23 cellular contexts compared by ENCODE assay signal in genomic region chr1:26259005-26259404, GRCh38. TPM values are rescaled to one million over a fixed set of nuclear protein-coding genes. Genes with fewer than 3 reads are reported as not detected.
A peak's percentile ranks its signal among the peaks of the same experiment; 100 is the strongest.
DNase-seq lines count a peak whose midpoint lies in the region; ATAC-seq and TF ChIP-seq lines count a peak whose summit lies in the region.
"Had no signal": no experiment of that assay in that cellular context is flagged by ENCODE, and none has a peak within 500 bp of the region (broad histone marks: within the 10 kb centered on the region; RNA-seq: fewer than 3 reads in every experiment).

No MANE protein-coding gene starts in this region.

- ATAC-seq in naive thymus-derived CD4-positive, alpha-beta T cell: peak; percentile 50
- peak; percentile 55 to 72 for ATAC-seq in stimulated activated naive B cell treated with anti-CD40 and anti-IgM and Interleukin-4, amounts not matched to agents 10 μg/mL and 1 μg/mL and 100 μg/mL, for 72 hours (replicated peaks)
- no peak for ATAC-seq in activated CD4-positive, CD25-positive, alpha-beta regulatory T cell treated with anti-CD3 and anti-CD28 coated beads, Interleukin-2, amount 50 U/mL, for 24 hours
- ATAC-seq in HG03095 (IDR thresholded peaks at IDR 0.05; ENCODE audit: unreplicated experiment): no peak
- ATAC-seq: A549, GM12878 had no signal

- no peak overlapping the region for H3K4me3 Mint-ChIP-seq in naive thymus-derived CD4-positive, alpha-beta T cell
- H3K4me3 Mint-ChIP-seq in stimulated activated naive B cell treated with anti-CD40 and anti-IgM and Interleukin-4, amounts not matched to agents 10 μg/mL and 1 μg/mL and 100 μg/mL, for 72 hours: no peak overlapping the region
- H3K4me3 Mint-ChIP-seq: CD4-positive, alpha-beta memory T cell had no signal

- H3K27me3 ChIP-seq in left ventricle myocardium inferior (ENCODE audit: low read depth) (no peaks in the 10 kb centered on the region), right atrium auricular region (no peaks in the 10 kb centered on the region), MM.1S (replicated peaks; ENCODE audit: insufficient read depth, low read length) (no peaks in the 10 kb centered on the region)
- no peaks in the 10 kb centered on the region for H3K27me3 ChIP-seq in naive thymus-derived CD4-positive, alpha-beta T cell (ENCODE audit: control insufficient read depth in 2 of 2, insufficient read depth in 2 of 2, low read length in 2 of 2)
- H3K27me3 ChIP-seq: BE2C, SJSA1 had no signal

- CTCF ChIA-PET in naive thymus-derived CD4-positive, alpha-beta T cell (lab: Charles Lee): no interaction called here

- no peak overlapping the region for H2AFZ ChIP-seq in MM.1S (ENCODE audit: low read length)

- H4K20me1 ChIP-seq in MM.1S (ENCODE audit: insufficient read depth, low read length): no peaks in the 10 kb centered on the region

- peaks cover 27% of the 10 kb centered on the region for H3K79me2 ChIP-seq in MM.1S (ENCODE audit: low read length)

- no peak overlapping the region for H3K4me3 ChIP-seq in left ventricle myocardium inferior
- H3K4me3 ChIP-seq in right atrium auricular region: no peak overlapping the region
- H3K4me3 ChIP-seq in NB4 (ENCODE audit: low read depth, low read length): no peak overlapping the region
- no peak overlapping the region for H3K4me3 ChIP-seq in naive thymus-derived CD4-positive, alpha-beta T cell (ENCODE audit: low read length)
- H3K4me3 ChIP-seq in MM.1S (ENCODE audit: low read length): no peak overlapping the region
- H3K4me3 ChIP-seq: A549, GM12878, SJSA1 had no signal

- no peaks in the 10 kb centered on the region for H3K9me2 ChIP-seq in MM.1S (replicated peaks; ENCODE audit: insufficient read depth, low read length)

- intact Hi-C loops in left ventricle myocardium inferior (cut with micrococcal nuclease): no loop called here
- intact Hi-C loops in naive thymus-derived CD4-positive, alpha-beta T cell (cut with micrococcal nuclease): no loop called here

- H3K4me1 ChIP-seq in left ventricle myocardium inferior (peaks cover 40% of the 10 kb centered on the region), right atrium auricular region (peaks cover 0 to 19% of the 10 kb centered on the region in 2 donors), MM.1S (ENCODE audit: low read length) (peaks cover 6% of the 10 kb centered on the region)
- H3K4me1 ChIP-seq in naive thymus-derived CD4-positive, alpha-beta T cell (ENCODE audit: control insufficient read depth in 2 of 2, insufficient read depth in 2 of 2, low read length in 2 of 2): no peaks in the 10 kb centered on the region
- H3K4me1 ChIP-seq: A549, BE2C, Caco-2, SJSA1 had no signal

- H3K27ac ChIP-seq in left ventricle myocardium inferior (replicated peaks) (peak overlapping the region; percentile 89), right atrium auricular region (peak overlapping the region in 1 of 2 donors; percentile 88), MM.1S (ENCODE audit: low read length) (no peak overlapping the region)
- H3K27ac ChIP-seq in naive thymus-derived CD4-positive, alpha-beta T cell (ENCODE audit: low read depth, low read length): no peak overlapping the region
- H3K27ac ChIP-seq: A549, SJSA1 had no signal

- H3F3A ChIP-seq in MM.1S (ENCODE audit: insufficient read depth, low read length): 0 out of 2 replicates have a peak, but pooled peaks cover 1% of the 10 kb centered on the region

- H3K27ac Mint-ChIP-seq in naive thymus-derived CD4-positive, alpha-beta T cell: peak overlapping the region in 1 of 9 donors; percentile 5
- H3K27ac Mint-ChIP-seq in stimulated activated naive B cell treated with anti-CD40 and anti-IgM and Interleukin-4, amounts not matched to agents 10 μg/mL and 1 μg/mL and 100 μg/mL, for 72 hours: peak overlapping the region; percentile 33
- H3K27ac Mint-ChIP-seq: IgD-negative memory B cell had no signal

- H3K9me3 ChIP-seq in left ventricle myocardium inferior (replicated peaks): no peaks in the 10 kb centered on the region
- H3K9me3 ChIP-seq in right atrium auricular region: no peaks in the 10 kb centered on the region
- no peaks in the 10 kb centered on the region for H3K9me3 ChIP-seq in naive thymus-derived CD4-positive, alpha-beta T cell (ENCODE audit: control insufficient read depth in 2 of 3, low read length in 3 of 3)
- H3K9me3 ChIP-seq in MM.1S (replicated peaks; ENCODE audit: insufficient read depth, low read length): no peaks in the 10 kb centered on the region
- H3K9me3 ChIP-seq: A549, BE2C, Caco-2, SJSA1 had no signal

- no peaks in the 10 kb centered on the region for H3K27me3 Mint-ChIP-seq in naive thymus-derived CD4-positive, alpha-beta T cell
- H3K27me3 Mint-ChIP-seq in stimulated activated naive B cell treated with anti-CD40 and anti-IgM and Interleukin-4, amounts not matched to agents 10 μg/mL and 1 μg/mL and 100 μg/mL, for 72 hours: no peaks in the 10 kb centered on the region
- H3K27me3 Mint-ChIP-seq: CD4-positive, alpha-beta memory T cell; IgD-negative memory B cell had no signal

- no peak for TF ChIP-seq CTCF in left ventricle myocardium inferior (IDR thresholded peaks at IDR 0.05; ENCODE audit: borderline replicate concordance)
- no peak for TF ChIP-seq CTCF in right atrium auricular region (IDR thresholded peaks at IDR 0.05)
- TF ChIP-seq CTCF in NB4 (IDR thresholded peaks at IDR 0.05; ENCODE audit: low read depth, low read length): no peak
- no peak for TF ChIP-seq CTCF in MM.1S (IDR thresholded peaks at IDR 0.05; ENCODE audit: low read length)

- peaks cover 19 to 63% (median 39%) of the 10 kb centered on the region in 5 donors for H3K36me3 Mint-ChIP-seq in naive thymus-derived CD4-positive, alpha-beta T cell
- peaks cover 43 to 76% of the 10 kb centered on the region in 2 donors for H3K36me3 Mint-ChIP-seq in stimulated activated naive B cell treated with anti-CD40 and anti-IgM and Interleukin-4, amounts not matched to agents 10 μg/mL and 1 μg/mL and 100 μg/mL, for 72 hours

- DNase-seq in left ventricle myocardium inferior (no peak), right atrium auricular region (ENCODE audit: low spot score) (no peak), NB4 (ENCODE audit: low read depth) (peak; percentile 7), MM.1S (no peak)
- DNase-seq in naive thymus-derived CD4-positive, alpha-beta T cell: no peak
- DNase-seq in stimulated activated naive B cell treated with anti-CD40 and anti-IgM and Interleukin-4, amounts not matched to agents 10 μg/mL and 1 μg/mL and 100 μg/mL, for 72 hours: no peak
- DNase-seq: BE2C; Caco-2; CD4-positive, alpha-beta memory T cell; DND-41; H7; NCI-H1092 treated with DMSO at 0.1 percent for 48 hours; NCI-H1436 treated with DMSO at 0.1 percent for 48 hours; NCI-H1930; NCI-H69; OCI-M1 had no signal

- H3K4me1 Mint-ChIP-seq in naive thymus-derived CD4-positive, alpha-beta T cell: peaks cover 0 to 5% (median 0%) of the 10 kb centered on the region in 7 donors
- peaks cover 20 to 23% of the 10 kb centered on the region in 2 donors for H3K4me1 Mint-ChIP-seq in stimulated activated naive B cell treated with anti-CD40 and anti-IgM and Interleukin-4, amounts not matched to agents 10 μg/mL and 1 μg/mL and 100 μg/mL, for 72 hours

- no peak overlapping the region for H3K9ac ChIP-seq in MM.1S (ENCODE audit: low read length)

- no peaks in the 10 kb centered on the region for H3K9me3 Mint-ChIP-seq in naive thymus-derived CD4-positive, alpha-beta T cell
- no peaks in the 10 kb centered on the region for H3K9me3 Mint-ChIP-seq in stimulated activated naive B cell treated with anti-CD40 and anti-IgM and Interleukin-4, amounts not matched to agents 10 μg/mL and 1 μg/mL and 100 μg/mL, for 72 hours
- H3K9me3 Mint-ChIP-seq: IgD-negative memory B cell had no signal

- no peak for TF ChIP-seq POLR2A in NB4 (IDR thresholded peaks at IDR 0.05; ENCODE audit: extremely low read depth, insufficient read length)

- no peak overlapping the region for H3K4me2 ChIP-seq in MM.1S (ENCODE audit: low read depth, low read length)
- H3K4me2 ChIP-seq: A549 had no signal

- H3K36me3 ChIP-seq in left ventricle myocardium inferior: peaks cover 83% of the 10 kb centered on the region
- peaks cover 48% of the 10 kb centered on the region for H3K36me3 ChIP-seq in right atrium auricular region
- peaks cover 3 to 75% (median 14%) of the 10 kb centered on the region in 3 experiments for H3K36me3 ChIP-seq in naive thymus-derived CD4-positive, alpha-beta T cell (ENCODE audit: control insufficient read depth in 2 of 3, insufficient read depth in 3 of 3, low read length in 3 of 3)
- H3K36me3 ChIP-seq in MM.1S (replicated peaks; ENCODE audit: insufficient read depth, low read length): peaks cover 18% of the 10 kb centered on the region

- POLR2A ChIA-PET in naive thymus-derived CD4-positive, alpha-beta T cell (lab: Charles Lee): interaction anchor here (0.6 kb wide), 1 partner anchor 10 kb away, joined by 4 read pairs; no protein-coding TSS in a partner anchor

RNA-seq across cellular contexts. Expression of gene SH3BGRL3, which starts 20.9 kb away (rescaled TPM):
- total RNA-seq in left ventricle myocardium inferior (32.1 TPM), right atrium auricular region (10 to 100 TPM; 24.8 to 66.0 TPM)
- 100 to 1,000 TPM; 156 to 636 (median 224) TPM for total RNA-seq in naive thymus-derived CD4-positive, alpha-beta T cell
- 100 to 1,000 TPM; 569 to 630 TPM for polyA plus RNA-seq in naive thymus-derived CD4-positive, alpha-beta T cell

RNA-seq across cellular contexts. Expression of gene CEP85, which starts 25.0 kb away (rescaled TPM):
- total RNA-seq in left ventricle myocardium inferior (71.2 TPM), right atrium auricular region (100 to 1,000 TPM in 1 of 2 donors, 10 to 100 TPM in 1; 31.2 to 104 TPM)
- total RNA-seq in naive thymus-derived CD4-positive, alpha-beta T cell: 10 to 100 TPM; 12.1 to 34.8 (median 20.7) TPM
- polyA plus RNA-seq in naive thymus-derived CD4-positive, alpha-beta T cell: 10 to 100 TPM in 1 of 2 donors, 1 to 10 TPM in 1; 5.4 to 12.1 TPM

RNA-seq across cellular contexts. Expression of gene UBXN11, which starts 47.4 kb away (rescaled TPM):
- total RNA-seq in left ventricle myocardium inferior (11.6 TPM), right atrium auricular region (1 to 10 TPM; 4.5 to 7.4 TPM)
- total RNA-seq in naive thymus-derived CD4-positive, alpha-beta T cell: 100 to 1,000 TPM in 3 of 5 experiments, 10 to 100 TPM in 2; 35.7 to 131 (median 124) TPM
- polyA plus RNA-seq in naive thymus-derived CD4-positive, alpha-beta T cell: 10 to 100 TPM; 10.5 to 13.6 TPM

RNA-seq across cellular contexts. Expression of gene CD52, which starts 58.8 kb away (rescaled TPM):
- 2.4 TPM for total RNA-seq in left ventricle myocardium inferior
- total RNA-seq in right atrium auricular region: 1 to 10 TPM; 4.9 to 5.8 TPM
- total RNA-seq in naive thymus-derived CD4-positive, alpha-beta T cell: 1,000 to 10,000 TPM in 3 of 5 experiments, 100 to 1,000 TPM in 2; 719 to 1,390 (median 1,130) TPM
- polyA plus RNA-seq in naive thymus-derived CD4-positive, alpha-beta T cell: 1,000 to 10,000 TPM; 7,628 to 8,133 TPM
- total RNA-seq: Caco-2, NCI-H460, SJSA1 had no signal
- polyA plus RNA-seq: A549 had no signal

Comparison
In these comparisons a context has a peak if more than half of its experiments do, and no peak if none do; other contexts are left out.
1. ATAC-seq: peak in naive thymus-derived CD4-positive, alpha-beta T cell (single experiment) and stimulated activated naive B cell treated with anti-CD40 and anti-IgM and Interleukin-4, amounts not matched to agents 10 μg/mL and 1 μg/mL and 100 μg/mL, for 72 hours (2 of 2); none in activated CD4-positive, CD25-positive, alpha-beta regulatory T cell treated with anti-CD3 and anti-CD28 coated beads, Interleukin-2, amount 50 U/mL, for 24 hours (0 of 2) and HG03095 (single experiment).